1 cellular context compared by ENCODE assay signal in the genomic region with DNA sequence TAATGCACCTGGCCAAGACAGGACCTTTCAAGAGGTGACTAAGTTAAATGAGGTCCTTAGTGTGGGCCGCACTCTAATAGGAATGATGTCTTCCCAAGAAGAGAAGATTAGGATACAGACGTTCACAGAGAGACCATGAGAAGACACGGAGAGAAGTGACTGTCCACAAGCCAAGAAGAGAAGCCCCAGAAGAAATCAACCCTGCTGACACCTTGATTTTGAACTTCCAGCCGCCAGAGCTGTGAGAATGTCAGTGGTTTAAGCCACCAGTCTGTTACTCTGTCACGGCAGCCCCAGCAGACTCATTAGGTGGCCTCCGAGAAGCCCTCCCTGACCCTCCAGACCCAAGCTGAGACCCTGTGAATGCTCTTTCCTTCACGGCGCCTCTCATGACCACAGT.
A peak's percentile ranks its signal among the peaks of the same experiment; 100 is the strongest.
TF ChIP-seq lines count a peak whose summit lies in the region.

No MANE protein-coding gene starts in this region.

TF ChIP-seq in HepG2, 621 proteins besides CTCF, POLR2A, EP300 and RAD21:
- TF ChIP-seq ZNF18 (CRISPR knock-in tag; IDR thresholded peaks at IDR 0.05; ENCODE audit: insufficient replicate concordance) (peak; percentile 16), PHF20 (CRISPR knock-in tag; IDR thresholded peaks at IDR 0.05) (0 out of 2 replicates have a peak, but pooled peaks have one; percentile 5), AGO1 (IDR thresholded peaks at IDR 0.05; ENCODE audit: low read depth, low read length, poor library complexity, severe bottlenecking) (no peak), SETDB1 (CRISPR knock-in tag; IDR thresholded peaks at IDR 0.05; ENCODE audit: borderline replicate concordance) (0 out of 2 replicates have a peak, but pooled peaks have one; percentile 6)
- TF ChIP-seq, protein P1, sequence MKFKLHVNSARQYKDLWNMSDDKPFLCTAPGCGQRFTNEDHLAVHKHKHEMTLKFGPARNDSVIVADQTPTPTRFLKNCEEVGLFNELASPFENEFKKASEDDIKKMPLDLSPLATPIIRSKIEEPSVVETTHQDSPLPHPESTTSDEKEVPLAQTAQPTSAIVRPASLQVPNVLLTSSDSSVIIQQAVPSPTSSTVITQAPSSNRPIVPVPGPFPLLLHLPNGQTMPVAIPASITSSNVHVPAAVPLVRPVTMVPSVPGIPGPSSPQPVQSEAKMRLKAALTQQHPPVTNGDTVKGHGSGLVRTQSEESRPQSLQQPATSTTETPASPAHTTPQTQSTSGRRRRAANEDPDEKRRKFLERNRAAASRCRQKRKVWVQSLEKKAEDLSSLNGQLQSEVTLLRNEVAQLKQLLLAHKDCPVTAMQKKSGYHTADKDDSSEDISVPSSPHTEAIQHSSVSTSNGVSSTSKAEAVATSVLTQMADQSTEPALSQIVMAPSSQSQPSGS (CRISPR knock-in tag; IDR thresholded peaks at IDR 0.05) = no peak
- TF ChIP-seq, protein P2, sequence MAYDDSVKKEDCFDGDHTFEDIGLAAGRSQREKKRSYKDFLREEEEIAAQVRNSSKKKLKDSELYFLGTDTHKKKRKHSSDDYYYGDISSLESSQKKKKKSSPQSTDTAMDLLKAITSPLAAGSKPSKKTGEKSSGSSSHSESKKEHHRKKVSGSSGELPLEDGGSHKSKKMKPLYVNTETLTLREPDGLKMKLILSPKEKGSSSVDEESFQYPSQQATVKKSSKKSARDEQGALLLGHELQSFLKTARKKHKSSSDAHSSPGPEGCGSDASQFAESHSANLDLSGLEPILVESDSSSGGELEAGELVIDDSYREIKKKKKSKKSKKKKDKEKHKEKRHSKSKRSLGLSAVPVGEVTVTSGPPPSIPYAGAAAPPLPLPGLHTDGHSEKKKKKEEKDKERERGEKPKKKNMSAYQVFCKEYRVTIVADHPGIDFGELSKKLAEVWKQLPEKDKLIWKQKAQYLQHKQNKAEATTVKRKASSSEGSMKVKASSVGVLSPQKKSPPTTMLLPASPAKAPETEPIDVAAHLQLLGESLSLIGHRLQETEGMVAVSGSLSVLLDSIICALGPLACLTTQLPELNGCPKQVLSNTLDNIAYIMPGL (CRISPR knock-in tag; IDR thresholded peaks at IDR 0.05; ENCODE audit: borderline replicate concordance in 1 of 2, low read depth in 1 of 2) = no peak
- TF ChIP-seq, protein P3, sequence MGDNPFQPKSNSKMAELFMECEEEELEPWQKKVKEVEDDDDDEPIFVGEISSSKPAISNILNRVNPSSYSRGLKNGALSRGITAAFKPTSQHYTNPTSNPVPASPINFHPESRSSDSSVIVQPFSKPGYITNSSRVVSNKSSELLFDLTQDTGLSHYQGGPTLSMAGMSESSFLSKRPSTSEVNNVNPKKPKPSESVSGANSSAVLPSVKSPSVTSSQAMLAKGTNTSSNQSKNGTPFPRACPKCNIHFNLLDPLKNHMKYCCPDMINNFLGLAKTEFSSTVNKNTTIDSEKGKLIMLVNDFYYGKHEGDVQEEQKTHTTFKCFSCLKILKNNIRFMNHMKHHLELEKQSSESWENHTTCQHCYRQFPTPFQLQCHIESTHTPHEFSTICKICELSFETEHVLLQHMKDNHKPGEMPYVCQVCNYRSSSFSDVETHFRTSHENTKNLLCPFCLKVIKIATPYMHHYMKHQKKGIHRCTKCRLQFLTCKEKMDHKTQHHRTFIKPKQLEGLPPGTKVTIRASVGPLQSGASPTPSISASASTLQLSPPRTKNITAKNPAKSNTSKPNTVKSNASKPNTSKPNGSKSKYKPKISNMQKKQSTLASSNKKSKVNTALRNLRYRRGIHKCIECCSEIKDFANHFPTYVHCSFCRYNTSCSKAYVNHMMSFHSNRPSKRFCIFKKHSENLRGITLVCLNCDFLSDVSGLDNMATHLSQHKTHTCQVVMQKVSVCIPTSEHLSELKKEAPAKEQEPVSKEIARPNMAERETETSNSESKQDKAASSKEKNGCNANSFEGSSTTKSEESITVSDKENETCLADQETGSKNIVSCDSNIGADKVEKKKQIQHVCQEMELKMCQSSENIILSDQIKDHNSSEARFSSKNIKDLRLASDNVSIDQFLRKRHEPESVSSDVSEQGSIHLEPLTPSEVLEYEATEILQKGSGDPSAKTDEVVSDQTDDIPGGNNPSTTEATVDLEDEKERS (CRISPR knock-in tag; IDR thresholded peaks at IDR 0.05) = peak; percentile 13; the same call in 1 of the 2 replicates
